10 cellular contexts compared by ENCODE assay signal in the genomic region with DNA sequence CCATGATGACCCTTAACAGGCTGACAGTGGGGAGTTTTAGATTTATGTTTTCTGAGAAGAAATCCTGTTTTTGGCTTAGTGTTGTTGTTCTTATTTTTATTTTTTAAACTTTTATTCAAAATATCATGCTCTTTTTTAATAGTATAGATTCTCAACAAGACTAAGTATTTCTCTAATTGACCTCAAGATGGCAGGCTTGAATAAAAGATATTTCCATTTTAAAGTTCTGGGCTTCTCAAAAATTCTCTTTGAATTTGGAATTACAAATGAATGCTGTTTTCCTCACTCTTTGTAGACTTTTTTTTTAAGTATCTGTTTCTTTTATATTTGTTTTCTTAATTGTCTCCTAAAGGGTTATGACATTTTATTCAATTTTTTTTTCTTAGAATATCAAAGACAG. TPM values are rescaled to one million over a fixed set of nuclear protein-coding genes. Genes with fewer than 3 reads are reported as not detected.
DNase-seq lines count a peak whose midpoint lies in the region; ATAC-seq, FAIRE-seq and TF ChIP-seq lines count a peak whose summit lies in the region.
"Had no signal": no experiment of that assay in that cellular context is flagged by ENCODE, and none has a peak within 500 bp of the region (broad histone marks: within the 10 kb centered on the region; RNA-seq: fewer than 3 reads in every experiment).

No MANE protein-coding gene starts in this region.

- no peaks in the 10 kb centered on the region for H3K9me3 Mint-ChIP-seq in activated T-helper 2 cell treated with anti-CD3 and anti-CD28 coated beads, Interferon-gamma antibody, Interleukin-2, Interleukin-4, amounts not matched to agents 10 μg/mL and 5 μg/mL and 100 μg/mL, durations not matched to agents 14 hours and 24 hours and 36 hours

- no peak for ATAC-seq in HG02973 (IDR thresholded peaks at IDR 0.05; ENCODE audit: unreplicated experiment)
- ATAC-seq in GM21360 (IDR thresholded peaks at IDR 0.05; ENCODE audit: unreplicated experiment): no peak

- POLR2A ChIA-PET in PC-9 (lab: Charles Lee; ENCODE audit: unreplicated experiment): no interaction called here

- BruUV-seq in PC-9 (replicated peaks; lab: Mats Ljungman, UMichigan): no TSS peak

- H3K4me1 Mint-ChIP-seq in activated T-helper 2 cell treated with anti-CD3 and anti-CD28 coated beads, Interferon-gamma antibody, Interleukin-2, Interleukin-4, amounts not matched to agents 10 μg/mL and 5 μg/mL and 100 μg/mL, durations not matched to agents 14 hours and 24 hours and 36 hours (ENCODE audit: low read depth): no peaks in the 10 kb centered on the region

- intact Hi-C loops in PC-9 (cut with micrococcal nuclease; ENCODE audit: unreplicated experiment): no loop called here
- intact Hi-C loops in activated T-helper 2 cell treated with anti-CD3 and anti-CD28 coated beads, Interferon-gamma antibody, Interleukin-2, Interleukin-4, amounts not matched to agents 10 μg/mL and 5 μg/mL and 100 μg/mL, durations not matched to agents 14 hours and 24 hours and 36 hours (cut with micrococcal nuclease): no loop called here

- no peak overlapping the region for H3K27ac Mint-ChIP-seq in activated T-helper 2 cell treated with anti-CD3 and anti-CD28 coated beads, Interferon-gamma antibody, Interleukin-2, Interleukin-4, amounts not matched to agents 10 μg/mL and 5 μg/mL and 100 μg/mL, durations not matched to agents 14 hours and 24 hours and 36 hours

- H3K4me2 ChIP-seq in PC-9: no peak overlapping the region

- no peaks in the 10 kb centered on the region for H3F3A ChIP-seq in PC-9 (ENCODE audit: insufficient read depth, low read depth)

- no peaks in the 10 kb centered on the region; the same call in 1 of the 2 replicates for H4K20me1 ChIP-seq in PC-9 (ENCODE audit: insufficient read depth)

- H3K4me3 ChIP-seq in PC-9: no peak overlapping the region
- H3K4me3 ChIP-seq: Peyer's patch had no signal

- H3K9me2 ChIP-seq in PC-9 (ENCODE audit: insufficient read depth): no peaks in the 10 kb centered on the region

- no peak overlapping the region for H3K27ac ChIP-seq in PC-9
- H3K27ac ChIP-seq: Peyer's patch had no signal

- H3K4me3 Mint-ChIP-seq in activated T-helper 2 cell treated with anti-CD3 and anti-CD28 coated beads, Interferon-gamma antibody, Interleukin-2, Interleukin-4, amounts not matched to agents 10 μg/mL and 5 μg/mL and 100 μg/mL, durations not matched to agents 14 hours and 24 hours and 36 hours (ENCODE audit: low read depth): no peak overlapping the region

- no peaks in the 10 kb centered on the region for H3K79me2 ChIP-seq in PC-9 (ENCODE audit: low read depth)

- H3K9me3 ChIP-seq in PC-9 (ENCODE audit: insufficient read depth, low read depth): no peaks in the 10 kb centered on the region
- H3K9me3 ChIP-seq: Peyer's patch had no signal

- peak; percentile 52 for TF ChIP-seq CTCF in PC-9 (conservative IDR thresholded peaks at IDR 0.05)

- peak; percentile 34 for DNase-seq in HT-29 (ENCODE audit: low spot score)
- DNase-seq in PC-9: no peak
- DNase-seq in frontal cortex (ENCODE audit: low spot score in 2 of 2): no peak
- DNase-seq in activated T-helper 2 cell treated with anti-CD3 and anti-CD28 coated beads, Interferon-gamma antibody, Interleukin-2, Interleukin-4, amounts not matched to agents 10 μg/mL and 5 μg/mL and 100 μg/mL, durations not matched to agents 14 hours and 24 hours and 36 hours (ENCODE audit: low spot score): no peak
- DNase-seq in urothelium cell line (ENCODE audit: low spot score): no peak
- DNase-seq: head of caudate nucleus, Peyer's patch had no signal

- H3K27me3 ChIP-seq in PC-9 (ENCODE audit: insufficient read depth, low read depth): no peaks in the 10 kb centered on the region
- H3K27me3 ChIP-seq: Peyer's patch had no signal

- no peaks in the 10 kb centered on the region for H3K36me3 Mint-ChIP-seq in activated T-helper 2 cell treated with anti-CD3 and anti-CD28 coated beads, Interferon-gamma antibody, Interleukin-2, Interleukin-4, amounts not matched to agents 10 μg/mL and 5 μg/mL and 100 μg/mL, durations not matched to agents 14 hours and 24 hours and 36 hours (ENCODE audit: low read depth)

- no peak overlapping the region for H2AFZ ChIP-seq in PC-9

- FAIRE-seq in A204.1 (lab: Jason Lieb, UNC) (peak; percentile 98), frontal cortex (lab: Jason Lieb, UNC) (peak; percentile 93), urothelium cell line (lab: Jason Lieb, UNC) (no peak)

- H3K4me1 ChIP-seq in PC-9 (replicated peaks; ENCODE audit: insufficient read depth): no peaks in the 10 kb centered on the region
- H3K4me1 ChIP-seq: Peyer's patch had no signal

- H3K36me3 ChIP-seq in PC-9 (ENCODE audit: low read depth): no peaks in the 10 kb centered on the region
- H3K36me3 ChIP-seq: Peyer's patch had no signal

- CTCF ChIA-PET in PC-9 (lab: Charles Lee): no interaction called here

- H3K27me3 Mint-ChIP-seq in activated T-helper 2 cell treated with anti-CD3 and anti-CD28 coated beads, Interferon-gamma antibody, Interleukin-2, Interleukin-4, amounts not matched to agents 10 μg/mL and 5 μg/mL and 100 μg/mL, durations not matched to agents 14 hours and 24 hours and 36 hours (ENCODE audit: low read depth): no peaks in the 10 kb centered on the region

RNA-seq across cellular contexts. Expression of a gene that starts 50.0 kb away (rescaled TPM):
- 0.15 and 0.37 TPM in 2 replicates for total RNA-seq in HT-29 (2014; rRNA removed; shearing (Covaris generic))
- total RNA-seq in PC-9 (2021): not detected in 2 replicates
- 76.2 TPM for total RNA-seq in frontal cortex
- not detected in 2 replicates for total RNA-seq in activated T-helper 2 cell treated with anti-CD3 and anti-CD28 coated beads, Interferon-gamma antibody, Interleukin-2, Interleukin-4, amounts not matched to agents 10 μg/mL and 5 μg/mL and 100 μg/mL, durations not matched to agents 14 hours and 24 hours and 36 hours

Comparison
In these comparisons a context has a peak if more than half of its experiments do, and no peak if none do; other contexts are left out.
1. RNA of a gene that starts 50.0 kb away (total RNA-seq): 76.2 TPM in frontal cortex (single experiment); 0.15 to 0.37 TPM in HT-29, not detected in PC-9 and not detected in activated T-helper 2 cell treated with anti-CD3 and anti-CD28 coated beads, Interferon-gamma antibody, Interleukin-2, Interleukin-4, amounts not matched to agents 10 μg/mL and 5 μg/mL and 100 μg/mL, durations not matched to agents 14 hours and 24 hours and 36 hours; every median in the first group is over 10 times any median in the second.